ENCODE assay signal across 26 cellular contexts in the genomic region with DNA sequence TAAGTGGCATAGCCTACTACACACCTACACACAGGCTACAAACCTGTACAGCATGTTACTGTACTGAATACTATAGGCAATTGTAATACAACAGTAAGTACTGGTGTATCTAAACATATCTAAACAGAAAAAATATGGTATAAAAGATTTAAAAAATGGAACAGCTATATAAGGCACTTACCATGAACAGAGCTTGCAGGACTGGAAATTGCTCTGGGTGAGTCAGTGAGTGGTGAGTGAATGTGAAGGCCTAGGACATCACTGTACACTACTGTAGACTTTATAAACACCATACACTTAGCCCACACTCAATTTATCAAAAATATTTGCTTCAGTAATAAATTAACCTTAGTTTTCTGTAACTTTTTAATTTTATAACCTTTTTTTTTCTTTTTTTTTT.
"Had no signal": no experiment of that assay in that cellular context is flagged by ENCODE, and none has a peak within 500 bp of the region (broad histone marks: within the 10 kb centered on the region; RNA-seq: fewer than 3 reads in every experiment).

No MANE protein-coding gene starts in this region.

- H3K27me3 ChIP-seq: stomach, suprapubic skin, testis, thyroid gland, tibial artery, tibial nerve, transverse colon, upper lobe of left lung, upper lobe of right lung, uterus, vagina had no signal

- ATAC-seq: stimulated activated effector memory CD8-positive, alpha-beta T cell treated with anti-CD3 and anti-CD28 coated beads, Interleukin-12 subunit alpha, Interleukin-12 subunit beta, amount 100 ng/mL, for 72 hours; stimulated activated memory B cell treated with anti-CD40 and anti-IgM and Interleukin-4, amounts not matched to agents 10 μg/mL and 1 μg/mL and 100 μg/mL, for 72 hours; stimulated activated naive B cell treated with anti-CD40 and anti-IgM and Interleukin-4, amounts not matched to agents 10 μg/mL and 1 μg/mL and 100 μg/mL, for 72 hours; stimulated activated naive CD8-positive, alpha-beta T cell treated with anti-CD3 and anti-CD28 coated beads, Interleukin-15, amount 100 ng/mL, for 72 hours; stimulated activated naive CD8-positive, alpha-beta T cell treated with anti-CD3 and anti-CD28 coated beads, Interleukin-15, Interleukin-2, amounts not matched to agents 100 U/mL and 50 U/mL, for 24 hours; upper lobe of right lung had no signal

- H3K4me3 ChIP-seq: stomach, suprapubic skin, testis, thoracic aorta, thyroid gland, tibial artery, tibial nerve, transverse colon, upper lobe of left lung, upper lobe of right lung, uterus, vagina had no signal

- H3K9me3 ChIP-seq: suprapubic skin, testis, thoracic aorta, thyroid gland, tibial artery, upper lobe of left lung, upper lobe of right lung, uterus, vagina had no signal

- H3K4me1 ChIP-seq: suprapubic skin, testis, thyroid gland, tibial artery, tibial nerve, transverse colon, upper lobe of left lung, upper lobe of right lung, uterus, vagina had no signal

- H3K36me3 ChIP-seq: stomach, suprapubic skin, thoracic aorta, thyroid gland, tibial artery, tibial nerve, transverse colon, upper lobe of left lung, upper lobe of right lung, uterus, vagina had no signal

- H3K27ac ChIP-seq: stomach, suprapubic skin, testis, thoracic aorta, thyroid gland, tibial artery, tibial nerve, transverse colon, upper lobe of left lung, upper lobe of right lung, uterus, vagina had no signal

- DNase-seq: stimulated activated CD4-positive, alpha-beta T cell treated with anti-CD3 and anti-CD28 coated beads, Interleukin-2, amount 100 ng/mL, for 48 hours; stimulated activated CD4-positive, alpha-beta T cell treated with anti-CD3 and anti-CD28 coated beads, Interleukin-4, amount 100 ng/mL, for 1 hour; stimulated activated CD4-positive, alpha-beta T cell treated with anti-CD3 and anti-CD28 coated beads, Interleukin-4, amount 100 ng/mL, for 24 hours; stimulated activated CD4-positive, alpha-beta T cell treated with anti-CD3 and anti-CD28 coated beads, Interleukin-4, amount 100 ng/mL, for 4 hours; stimulated activated CD8-positive, alpha-beta memory T cell treated with anti-CD3 and anti-CD28 coated beads, Interleukin-4, amount 100 ng/mL, for 48 hours; stimulated activated naive B cell treated with anti-CD40 and anti-IgM and Interleukin-4, amounts not matched to agents 10 μg/mL and 1 μg/mL and 100 μg/mL, for 72 hours; stimulated activated naive CD4-positive, alpha-beta T cell; stimulated activated naive CD4-positive, alpha-beta T cell treated with Interleukin-2 at 50 U/mL for 16 hours; stimulated activated naive CD8-positive, alpha-beta T cell treated with anti-CD3 and anti-CD28 coated beads, Interleukin-15, amount 100 ng/mL, for 72 hours; stimulated activated naive CD8-positive, alpha-beta T cell treated with anti-CD3 and anti-CD28 coated beads, Interleukin-15, Interleukin-2, amounts not matched to agents 100 U/mL and 50 U/mL, for 24 hours; stomach; substantia nigra; testis; thyroid gland; tibial artery; transverse colon; trophoblast cell; upper lobe of left lung; upper lobe of right lung; uterus had no signal
